In genomic region chr7:52482076-52482475, GRCh38 we compare ENCODE assay signal across 14 cellular contexts.
DNase-seq lines count a peak whose midpoint lies in the region; ATAC-seq and TF ChIP-seq lines count a peak whose summit lies in the region.
"Had no signal": no experiment of that assay in that cellular context is flagged by ENCODE, and none has a peak within 500 bp of the region (broad histone marks: within the 10 kb centered on the region; RNA-seq: fewer than 3 reads in every experiment).

No MANE protein-coding gene starts in this region.

- no peak overlapping the region for H2BK5ac ChIP-seq in mesenchymal stem cell (ENCODE audit: low read depth, low read length, poor library complexity, severe bottlenecking)

- DNase-seq in NOMO-1 (lab: John Stamatoyannopoulos, UW; ENCODE audit: unreplicated experiment in 2 of 2) (peak; percentile 74 to 94), SKM-1 (lab: John Stamatoyannopoulos, UW; ENCODE audit: unreplicated experiment) (peak; percentile 16), mesenchymal stem cell (peak; percentile 79), amniotic stem cell (lab: John Stamatoyannopoulos, UW) (no peak), gastrocnemius medialis (no peak), H7 (no peak)
- DNase-seq: 8988T; ACHN; CD4-positive, CD25-positive, alpha-beta regulatory T cell; GM23248; H9 had no signal

- H3K36me3 ChIP-seq in HUES64 (ENCODE audit: insufficient read depth, low read length) (no peaks in the 10 kb centered on the region), mesenchymal stem cell (ENCODE audit: control insufficient read depth in 1 of 2, insufficient read depth in 2 of 2, low read depth in 1 of 2, low read length in 2 of 2) (no peaks in the 10 kb centered on the region), gastrocnemius medialis (no peaks in the 10 kb centered on the region), H7 (replicated peaks; ENCODE audit: control insufficient read depth, insufficient read depth, low read length) (no peaks in the 10 kb centered on the region)
- H3K36me3 ChIP-seq: BLaER1 treated with 17β-estradiol and CSF1 and Interleukin-3, amounts not matched to agents 10 nM and 100 nM had no signal

- H2AK5ac ChIP-seq in mesenchymal stem cell (ENCODE audit: low read length, severe bottlenecking), result no peak overlapping the region

- 97% methylated on average over 2 of the region's 2 CpGs for WGBS in HUES64
- 40% methylated on average over 1 of the region's 2 CpGs for WGBS in mesenchymal stem cell

- H3K23ac ChIP-seq in mesenchymal stem cell (ENCODE audit: low read length in 2 of 2), result no peak overlapping the region

- no peak overlapping the region for H4K8ac ChIP-seq in mesenchymal stem cell (ENCODE audit: low read length)

- H2BK15ac ChIP-seq in mesenchymal stem cell (ENCODE audit: low read depth, poor library complexity, severe bottlenecking), result no peak overlapping the region

- no peak overlapping the region for H3K18ac ChIP-seq in mesenchymal stem cell (ENCODE audit: low read depth in 1 of 2, low read length in 2 of 2)

- TF ChIP-seq POLR2A in gastrocnemius medialis (IDR thresholded peaks at IDR 0.05), result no peak

- no peak overlapping the region for H3K4me2 ChIP-seq in mesenchymal stem cell (ENCODE audit: low read length, poor library complexity, severe bottlenecking)
- H3K4me2 ChIP-seq: BLaER1 treated with 17β-estradiol and CSF1 and Interleukin-3, amounts not matched to agents 10 nM and 100 nM had no signal

- in situ Hi-C loops in gastrocnemius medialis (cut with MboI; ENCODE audit: low sequenced_read_pairs in 4 of 4), result no loop called here

- ATAC-seq in gastrocnemius medialis, result no peak
- ATAC-seq in GM21529 (IDR thresholded peaks at IDR 0.05; ENCODE audit: unreplicated experiment), result no peak

- H3K27me3 ChIP-seq in HUES64 (ENCODE audit: insufficient read depth, low read length) (no peaks in the 10 kb centered on the region), mesenchymal stem cell (ENCODE audit: control insufficient read depth in 1 of 2, insufficient read depth in 1 of 2, low read length in 2 of 2) (no peaks in the 10 kb centered on the region), gastrocnemius medialis (no peaks in the 10 kb centered on the region), H7 (ENCODE audit: control insufficient read depth, insufficient read depth, low read length) (no peaks in the 10 kb centered on the region)
- H3K27me3 ChIP-seq: BLaER1 treated with 17β-estradiol and CSF1 and Interleukin-3, amounts not matched to agents 10 nM and 100 nM had no signal

- no peak overlapping the region for H2BK120ac ChIP-seq in mesenchymal stem cell (ENCODE audit: low read depth, low read length)

- H3K79me1 ChIP-seq in mesenchymal stem cell (replicated peaks; ENCODE audit: low read length, poor library complexity, severe bottlenecking), result no peaks in the 10 kb centered on the region

- no peak overlapping the region for H4K91ac ChIP-seq in mesenchymal stem cell (ENCODE audit: low read length)

- H3K9ac ChIP-seq in HUES64 (ENCODE audit: low read depth, low read length), result no peak overlapping the region
- no peak overlapping the region for H3K9ac ChIP-seq in mesenchymal stem cell (ENCODE audit: low read length)
- H3K9ac ChIP-seq: BLaER1 treated with 17β-estradiol and CSF1 and Interleukin-3, amounts not matched to agents 10 nM and 100 nM; GM23248 had no signal

- TF ChIP-seq CTCF in gastrocnemius medialis (IDR thresholded peaks at IDR 0.05 in 4 of 5, conservative IDR thresholded peaks at IDR 0.05 in 1 of 5), result no peak

- H3K4me1 ChIP-seq in HUES64 (ENCODE audit: insufficient read depth, low read length) (peaks cover 28% of the 10 kb centered on the region), mesenchymal stem cell (ENCODE audit: control insufficient read depth, insufficient read depth, low read depth, low read length) (no peaks in the 10 kb centered on the region), gastrocnemius medialis (no peaks in the 10 kb centered on the region)
- H3K4me1 ChIP-seq: BLaER1 treated with 17β-estradiol and CSF1 and Interleukin-3, amounts not matched to agents 10 nM and 100 nM had no signal

- H3K14ac ChIP-seq in mesenchymal stem cell (ENCODE audit: low read length in 2 of 2), result no peak overlapping the region

- no peak overlapping the region for H2AFZ ChIP-seq in mesenchymal stem cell (ENCODE audit: low read depth, low read length)
- H2AFZ ChIP-seq: GM23248 had no signal

- intact Hi-C loops in gastrocnemius medialis (cut with DNase I; ENCODE audit: low total_unique reads), result no loop called here

- no peak overlapping the region for H3K4me3 ChIP-seq in HUES64 (ENCODE audit: low read length)
- H3K4me3 ChIP-seq in mesenchymal stem cell (ENCODE audit: insufficient read depth in 1 of 2, low read depth in 1 of 2, low read length in 2 of 2), result no peak overlapping the region
- H3K4me3 ChIP-seq in gastrocnemius medialis, result no peak overlapping the region
- H3K4me3 ChIP-seq in H7 (ENCODE audit: insufficient read depth, low read depth, low read length), result no peak overlapping the region
- H3K4me3 ChIP-seq: BLaER1 treated with 17β-estradiol and CSF1 and Interleukin-3, amounts not matched to agents 10 nM and 100 nM; GM23248 had no signal

- no peak overlapping the region for H3K4ac ChIP-seq in mesenchymal stem cell (ENCODE audit: low read depth in 1 of 2, low read length in 2 of 2)

- H3K9me3 ChIP-seq in HUES64 (ENCODE audit: insufficient read depth, low read depth, low read length) (no peaks in the 10 kb centered on the region), mesenchymal stem cell (ENCODE audit: control insufficient read depth, low read length) (no peaks in the 10 kb centered on the region), gastrocnemius medialis (no peaks in the 10 kb centered on the region)
- H3K9me3 ChIP-seq: BLaER1 treated with 17β-estradiol and CSF1 and Interleukin-3, amounts not matched to agents 10 nM and 100 nM had no signal

- H2BK12ac ChIP-seq in mesenchymal stem cell (ENCODE audit: low read length in 2 of 2), result no peak overlapping the region

- H3K27ac ChIP-seq in HUES64 (ENCODE audit: low read depth, low read length), result 0 out of 2 replicates have a peak overlapping the region, but pooled peaks have one; percentile 13
- no peak overlapping the region for H3K27ac ChIP-seq in mesenchymal stem cell (ENCODE audit: low read length, poor library complexity, severe bottlenecking)
- H3K27ac ChIP-seq in gastrocnemius medialis, result no peak overlapping the region
- H3K27ac ChIP-seq: BLaER1 treated with 17β-estradiol and CSF1 and Interleukin-3, amounts not matched to agents 10 nM and 100 nM; GM23248 had no signal

Comparison
In these comparisons a context has a peak if more than half of its experiments do, and no peak if none do; other contexts are left out.
1. DNase-seq: peak in NOMO-1 (2 of 2), SKM-1 (single experiment) and mesenchymal stem cell (single experiment); none in amniotic stem cell (single experiment), gastrocnemius medialis (0 of 2) and H7 (single experiment).